In genomic region chr13:22848539-22849052, GRCh38 we compare ENCODE assay signal across 18 cellular contexts.
DNase-seq lines count a peak whose midpoint lies in the region; TF ChIP-seq lines count a peak whose summit lies in the region.
"Had no signal": no experiment of that assay in that cellular context is flagged by ENCODE, and none has a peak within 500 bp of the region (broad histone marks: within the 10 kb centered on the region; RNA-seq: fewer than 3 reads in every experiment).

No MANE protein-coding gene starts in this region.

- H3K36me3 Mint-ChIP-seq in Caco-2 (ENCODE audit: insufficient read depth, unreplicated experiment) (no peaks in the 10 kb centered on the region), glutamatergic neuron (ENCODE audit: unreplicated experiment) (no peaks in the 10 kb centered on the region)
- H3K36me3 Mint-ChIP-seq: CD8-positive, alpha-beta memory T cell had no signal

- no peak overlapping the region for H4K8ac ChIP-seq in mesendoderm (ENCODE audit: low read depth, low read length)

- H3K4me3 Mint-ChIP-seq in Caco-2 (ENCODE audit: unreplicated experiment) = no peak overlapping the region
- H3K4me3 Mint-ChIP-seq in glutamatergic neuron (ENCODE audit: unreplicated experiment) = no peak overlapping the region
- H3K4me3 Mint-ChIP-seq: activated CD4-positive, alpha-beta memory T cell treated with anti-CD3 and anti-CD28 coated beads, Interleukin-2, amount 10 ng/mL, durations not matched to agents 7 days and 5 days; activated T-cell treated with anti-CD3 and anti-CD28 coated beads, Interleukin-2, amount 50 U/mL, for 72 hours; CD8-positive, alpha-beta memory T cell had no signal

- H3K9ac ChIP-seq in mesendoderm (ENCODE audit: low read length) = peak overlapping the region; percentile 32

- intact Hi-C loops in Caco-2 (cut with micrococcal nuclease; ENCODE audit: unreplicated experiment) = no loop called here

- no peak overlapping the region for H3K4me3 ChIP-seq in Caco-2 (ENCODE audit: low read depth, low read length)
- no peak overlapping the region for H3K4me3 ChIP-seq in mesendoderm (ENCODE audit: low read length)
- no peak overlapping the region for H3K4me3 ChIP-seq in Peyer's patch
- H3K4me3 ChIP-seq: tibial nerve had no signal

- no peak overlapping the region for H2BK15ac ChIP-seq in mesendoderm (replicated peaks; ENCODE audit: low read depth)

- H3K79me1 ChIP-seq in mesendoderm (ENCODE audit: low read length) = no peaks in the 10 kb centered on the region

- TF ChIP-seq POLR2A in Peyer's patch (IDR thresholded peaks at IDR 0.05) = no peak

- H3K27me3 Mint-ChIP-seq in Caco-2 (ENCODE audit: insufficient read depth, unreplicated experiment) (no peaks in the 10 kb centered on the region), glutamatergic neuron (ENCODE audit: unreplicated experiment) (no peaks in the 10 kb centered on the region)
- H3K27me3 Mint-ChIP-seq: activated CD4-positive, alpha-beta memory T cell treated with anti-CD3 and anti-CD28 coated beads, Interleukin-2, amount 10 ng/mL, durations not matched to agents 7 days and 5 days; CD8-positive, alpha-beta memory T cell had no signal

- H3K27ac ChIP-seq in mesendoderm (ENCODE audit: low read depth, low read length) = no peak overlapping the region
- no peak overlapping the region for H3K27ac ChIP-seq in Peyer's patch
- H3K27ac ChIP-seq: tibial nerve had no signal

- H2BK5ac ChIP-seq in mesendoderm (ENCODE audit: low read length) = no peak overlapping the region

- H2AK5ac ChIP-seq in mesendoderm (ENCODE audit: low read length) = no peak overlapping the region

- no peaks in the 10 kb centered on the region for H3K9me3 Mint-ChIP-seq in Caco-2 (ENCODE audit: unreplicated experiment)
- H3K9me3 Mint-ChIP-seq in glutamatergic neuron (ENCODE audit: unreplicated experiment) = no peaks in the 10 kb centered on the region
- H3K9me3 Mint-ChIP-seq: activated CD4-positive, alpha-beta memory T cell treated with anti-CD3 and anti-CD28 coated beads, Interleukin-2, amount 10 ng/mL, durations not matched to agents 7 days and 5 days; activated T-cell treated with anti-CD3 and anti-CD28 coated beads, Interleukin-2, amount 50 U/mL, for 72 hours had no signal

- peak; percentile 33 to 84 for DNase-seq in Caco-2
- peak; percentile 5 for DNase-seq in M059J (ENCODE audit: low read depth)
- DNase-seq in glutamatergic neuron = peak; percentile 33
- DNase-seq in mesendoderm = peak; percentile 65
- no peak for DNase-seq in NCI-H510A treated with DMSO at 0.1 percent for 48 hours (lab: John Stamatoyannopoulos, UW)
- no peak for DNase-seq in NCI-H2107 (lab: John Stamatoyannopoulos, UW)
- no peak for DNase-seq in NCI-H2081 (lab: John Stamatoyannopoulos, UW)
- no peak for DNase-seq in Peyer's patch
- DNase-seq: activated CD4-positive, alpha-beta memory T cell treated with anti-CD3 and anti-CD28 coated beads, Interleukin-2, amount 10 ng/mL, durations not matched to agents 7 days and 5 days; activated T-cell treated with anti-CD3 and anti-CD28 coated beads, Interleukin-2, amount 50 U/mL, for 72 hours; caudate nucleus; CD8-positive, alpha-beta memory T cell; foreskin fibroblast; GDM1; midbrain; NCI-H1048; NCI-H345 had no signal

- H2BK120ac ChIP-seq in mesendoderm (ENCODE audit: low read depth, low read length) = peak overlapping the region; percentile 56

- H3K4ac ChIP-seq in mesendoderm (ENCODE audit: low read depth, low read length) = peak overlapping the region; percentile 9

- H3K4me1 Mint-ChIP-seq in Caco-2 (ENCODE audit: low read depth, unreplicated experiment) = no peaks in the 10 kb centered on the region
- H3K4me1 Mint-ChIP-seq in glutamatergic neuron (ENCODE audit: low read depth, unreplicated experiment) = peaks cover 4% of the 10 kb centered on the region
- H3K4me1 Mint-ChIP-seq: activated CD4-positive, alpha-beta memory T cell treated with anti-CD3 and anti-CD28 coated beads, Interleukin-2, amount 10 ng/mL, durations not matched to agents 7 days and 5 days; CD8-positive, alpha-beta memory T cell had no signal

- BruUV-seq in Caco-2 (replicated peaks; lab: Mats Ljungman, UMichigan) = no TSS peak

- H4K5ac ChIP-seq in mesendoderm (ENCODE audit: low read length) = no peak overlapping the region

- H3K4me2 ChIP-seq in mesendoderm (ENCODE audit: low read length) = no peak overlapping the region

- no peak overlapping the region for H3K27ac Mint-ChIP-seq in Caco-2 (ENCODE audit: unreplicated experiment)
- H3K27ac Mint-ChIP-seq in glutamatergic neuron (ENCODE audit: unreplicated experiment) = no peak overlapping the region
- H3K27ac Mint-ChIP-seq: activated CD4-positive, alpha-beta memory T cell treated with anti-CD3 and anti-CD28 coated beads, Interleukin-2, amount 10 ng/mL, durations not matched to agents 7 days and 5 days; activated T-cell treated with anti-CD3 and anti-CD28 coated beads, Interleukin-2, amount 50 U/mL, for 72 hours; CD8-positive, alpha-beta memory T cell had no signal

- H3K27me3 ChIP-seq in Caco-2 (replicated peaks; ENCODE audit: control insufficient read depth, insufficient read depth, low read length) (no peaks in the 10 kb centered on the region), mesendoderm (ENCODE audit: insufficient read depth, low read length, poor library complexity) (no peaks in the 10 kb centered on the region), Peyer's patch (no peaks in the 10 kb centered on the region)
- H3K27me3 ChIP-seq: tibial nerve had no signal

- H3K56ac ChIP-seq in mesendoderm (ENCODE audit: low read length) = peak overlapping the region; percentile 65

- TF ChIP-seq CTCF in Caco-2 (IDR thresholded peaks at IDR 0.05; ENCODE audit: insufficient read depth in 1 of 2, low read depth in 1 of 2, low read length in 1 of 2, severe bottlenecking in 1 of 2, unreplicated experiment in 1 of 2) (no peak), glutamatergic neuron (IDR thresholded peaks at IDR 0.05; ENCODE audit: partially characterized antibody, unreplicated experiment) (no peak), Peyer's patch (IDR thresholded peaks at IDR 0.05) (no peak)

- POLR2A ChIA-PET in Caco-2 (lab: Charles Lee) = no interaction called here

- no CpG with 5 or more reads among the region's 32 CpGs for WGBS in mesendoderm (ENCODE audit: extremely low coverage, insufficient coverage, low lambda C conversion rate)

- H3K23ac ChIP-seq in mesendoderm (ENCODE audit: low read length) = no peak overlapping the region

- H3K36me3 ChIP-seq in Caco-2 (ENCODE audit: control insufficient read depth, insufficient read depth, low read length) = no peaks in the 10 kb centered on the region
- no peaks in the 10 kb centered on the region for H3K36me3 ChIP-seq in mesendoderm (ENCODE audit: control insufficient read depth, insufficient read depth, low read length)
- H3K36me3 ChIP-seq in Peyer's patch = no peaks in the 10 kb centered on the region
- H3K36me3 ChIP-seq: tibial nerve had no signal

- H3K4me1 ChIP-seq in Caco-2 (no peaks in the 10 kb centered on the region), mesendoderm (ENCODE audit: control insufficient read depth, low read depth, low read length) (peaks cover 2% of the 10 kb centered on the region), Peyer's patch (no peaks in the 10 kb centered on the region)
- H3K4me1 ChIP-seq: tibial nerve had no signal

- H3K79me2 ChIP-seq in mesendoderm (ENCODE audit: control insufficient read depth, insufficient read depth, low read length) = no peaks in the 10 kb centered on the region

- CTCF ChIA-PET in Caco-2 (lab: Charles Lee) = no interaction called here

- no peaks in the 10 kb centered on the region for H3K9me3 ChIP-seq in Caco-2
- H3K9me3 ChIP-seq in Peyer's patch = no peaks in the 10 kb centered on the region
- H3K9me3 ChIP-seq: tibial nerve had no signal

- H3K18ac ChIP-seq in mesendoderm (ENCODE audit: low read length) = peak overlapping the region; percentile 83

Comparison
In these comparisons a context has a peak if more than half of its experiments do, and no peak if none do; other contexts are left out.
1. DNase-seq: peak in Caco-2 (2 of 2), M059J (single experiment), glutamatergic neuron (single experiment) and mesendoderm (single experiment); none in NCI-H510A treated with DMSO at 0.1 percent for 48 hours (single experiment), NCI-H2107 (single experiment), NCI-H2081 (0 of 2) and Peyer's patch (0 of 3).